Comparison of ENCODE assay signal across 27 cellular contexts in genomic region chr3:54169524-54169923, GRCh38. TPM values are rescaled to one million over a fixed set of nuclear protein-coding genes. Genes with fewer than 3 reads are reported as not detected.
"Had no signal": no experiment of that assay in that cellular context is flagged by ENCODE, and none has a peak within 500 bp of the region (broad histone marks: within the 10 kb centered on the region; RNA-seq: fewer than 3 reads in every experiment).

No MANE protein-coding gene starts in this region.

- H3K9me3 ChIP-seq: left lung, neutrophil, sigmoid colon, spleen, tibial nerve, upper lobe of left lung, vagina had no signal

- H3K4me3 Mint-ChIP-seq: mesothelial cell of epicardium; naive B cell; natural killer cell; nephron progenitor cell; neural progenitor cell; stimulated activated effector memory CD8-positive, alpha-beta T cell treated with anti-CD3 and anti-CD28 coated beads, Interleukin-12 subunit alpha, Interleukin-12 subunit beta, amount 100 ng/mL, for 72 hours; stimulated activated naive CD8-positive, alpha-beta T cell treated with anti-CD3 and anti-CD28 coated beads, Interleukin-15, amount 100 ng/mL, for 72 hours had no signal

- H3K27me3 Mint-ChIP-seq: stimulated activated naive CD8-positive, alpha-beta T cell treated with anti-CD3 and anti-CD28 coated beads, Interleukin-15, amount 100 ng/mL, for 72 hours had no signal

- H3K4me1 Mint-ChIP-seq: mesothelial cell of epicardium; naive B cell; natural killer cell; nephron progenitor cell; neural progenitor cell; stimulated activated effector memory CD8-positive, alpha-beta T cell treated with anti-CD3 and anti-CD28 coated beads, Interleukin-12 subunit alpha, Interleukin-12 subunit beta, amount 100 ng/mL, for 72 hours; stimulated activated naive CD8-positive, alpha-beta T cell treated with anti-CD3 and anti-CD28 coated beads, Interleukin-15, amount 100 ng/mL, for 72 hours had no signal

- DNase-seq: hippocampal formation; kidney; left colon; left lung; mesendoderm; naive B cell; natural killer cell; nephron progenitor cell; occipital lobe; right cardiac atrium; sigmoid colon; small intestine; spleen; stimulated activated CD4-positive, alpha-beta T cell treated with anti-CD3 and anti-CD28 coated beads, Interleukin-4, amount 100 ng/mL, for 24 hours; stimulated activated naive CD4-positive, alpha-beta T cell treated with Interleukin-2 at 50 U/mL for 16 hours; stimulated activated naive CD8-positive, alpha-beta T cell treated with anti-CD3 and anti-CD28 coated beads, Interleukin-15, amount 100 ng/mL, for 72 hours; substantia nigra; upper lobe of left lung had no signal

- H3K36me3 Mint-ChIP-seq: mesothelial cell of epicardium; naive B cell; natural killer cell; neural progenitor cell; stimulated activated effector memory CD8-positive, alpha-beta T cell treated with anti-CD3 and anti-CD28 coated beads, Interleukin-12 subunit alpha, Interleukin-12 subunit beta, amount 100 ng/mL, for 72 hours had no signal

- H3K9ac ChIP-seq: neural progenitor cell, parathyroid adenoma had no signal

- H3K4me1 ChIP-seq: left lung, neural progenitor cell, parathyroid adenoma, sigmoid colon, spleen, tibial nerve, upper lobe of left lung, vagina had no signal

- H3K27ac ChIP-seq: left lung, neural progenitor cell, neutrophil, parathyroid adenoma, sigmoid colon, spleen, tibial nerve, upper lobe of left lung, vagina had no signal

- H3K27ac Mint-ChIP-seq: mesothelial cell of epicardium; natural killer cell; nephron progenitor cell; neural progenitor cell; stimulated activated effector memory CD8-positive, alpha-beta T cell treated with anti-CD3 and anti-CD28 coated beads, Interleukin-12 subunit alpha, Interleukin-12 subunit beta, amount 100 ng/mL, for 72 hours; stimulated activated naive CD8-positive, alpha-beta T cell treated with anti-CD3 and anti-CD28 coated beads, Interleukin-15, amount 100 ng/mL, for 72 hours had no signal

- H3K9me3 Mint-ChIP-seq: nephron progenitor cell, neural progenitor cell had no signal

- ATAC-seq: left colon; left lung; natural killer cell; right cardiac atrium; stimulated activated effector memory CD8-positive, alpha-beta T cell treated with anti-CD3 and anti-CD28 coated beads, Interleukin-12 subunit alpha, Interleukin-12 subunit beta, amount 100 ng/mL, for 72 hours; stimulated activated naive CD8-positive, alpha-beta T cell treated with anti-CD3 and anti-CD28 coated beads, Interleukin-15, amount 100 ng/mL, for 72 hours had no signal

- H3K4me3 ChIP-seq: left lung, lung, neural progenitor cell, sigmoid colon, spleen, tibial nerve, upper lobe of left lung, vagina had no signal

- H3K36me3 ChIP-seq: left lung, neural progenitor cell, neutrophil, sigmoid colon, spleen, tibial nerve, upper lobe of left lung, vagina had no signal

- H3K27me3 ChIP-seq: left lung, neural progenitor cell, neutrophil, sigmoid colon, spleen, tibial nerve, upper lobe of left lung, vagina had no signal

RNA-seq across cellular contexts. Expression of gene CACNA2D3, which starts 47.2 kb away (rescaled TPM):
- total RNA-seq: pulmonary artery endothelial cell had no signal
